Comparison of ENCODE assay signal across 12 cellular contexts in genomic region chr3:32276279-32276841, GRCh38. TPM values are rescaled to one million over a fixed set of nuclear protein-coding genes. Genes with fewer than 3 reads are reported as not detected.
A peak's percentile ranks its signal among the peaks of the same experiment; 100 is the strongest.
DNase-seq lines count a peak whose midpoint lies in the region; ATAC-seq and TF ChIP-seq lines count a peak whose summit lies in the region.
"Had no signal": no experiment of that assay in that cellular context is flagged by ENCODE, and none has a peak within 500 bp of the region (broad histone marks: within the 10 kb centered on the region; RNA-seq: fewer than 3 reads in every experiment).

No MANE protein-coding gene starts in this region.

- H3K4me3 Mint-ChIP-seq in activated naive CD4-positive, alpha-beta T cell treated with anti-CD3 and anti-CD28 coated beads, Interleukin-2, amount 50 U/mL, for 24 hours = no peak overlapping the region

- peaks cover 4% of the 10 kb centered on the region for H3K36me3 Mint-ChIP-seq in activated naive CD4-positive, alpha-beta T cell treated with anti-CD3 and anti-CD28 coated beads, Interleukin-2, amount 50 U/mL, for 24 hours

- intact Hi-C loops in thyroid gland (cut with DNase I) = no loop called here

- no peaks in the 10 kb centered on the region for H3K9me3 ChIP-seq in thyroid gland
- H3K9me3 ChIP-seq: thoracic aorta had no signal

- no peak for TF ChIP-seq POLR2A in thyroid gland (IDR thresholded peaks at IDR 0.05)

- H3K27ac Mint-ChIP-seq in activated naive CD4-positive, alpha-beta T cell treated with anti-CD3 and anti-CD28 coated beads, Interleukin-2, amount 50 U/mL, for 24 hours = peak overlapping the region; percentile 10

- DNase-seq in activated naive CD4-positive, alpha-beta T cell treated with anti-CD3 and anti-CD28 coated beads, Interleukin-2, amount 50 U/mL, for 16 hours = no peak
- peak; percentile 73 for DNase-seq in amniotic epithelial cell (ENCODE audit: low read depth)
- DNase-seq in iris pigment epithelial cell (ENCODE audit: low read depth) = peak; percentile 81
- peak; percentile 59 to 65 for DNase-seq in thyroid gland
- no peak for DNase-seq in HUDEP-2 (lab: John Stamatoyannopoulos, UW; ENCODE audit: unreplicated experiment in 76 of 76)
- no peak for DNase-seq in ecto neural progenitor cell (ENCODE audit: low spot score)
- DNase-seq: NCI-H1436 treated with DMSO at 0.1 percent for 48 hours, posterior cingulate gyrus had no signal

- peaks cover 33 to 34% of the 10 kb centered on the region in 2 donors for H3K4me1 ChIP-seq in thyroid gland

- 41 to 51% methylated on average over 4 of the region's 4 CpGs for WGBS in thyroid gland, 2 donors

- no peak overlapping the region for H3K4me3 ChIP-seq in thyroid gland (replicated peaks in 1 of 3)
- H3K4me3 ChIP-seq: thoracic aorta had no signal

- H3K9me3 Mint-ChIP-seq in activated naive CD4-positive, alpha-beta T cell treated with anti-CD3 and anti-CD28 coated beads, Interleukin-2, amount 50 U/mL, for 24 hours = no peaks in the 10 kb centered on the region

- TF ChIP-seq CTCF in thyroid gland (IDR thresholded peaks at IDR 0.05) = no peak

- H3K27ac ChIP-seq in thyroid gland = peak overlapping the region; percentile 41 to 91 (median 72)
- H3K27ac ChIP-seq: thoracic aorta had no signal

- ATAC-seq in HG03097 (IDR thresholded peaks at IDR 0.05; ENCODE audit: low FRiP score, unreplicated experiment) = no peak

- H3K27me3 Mint-ChIP-seq in activated naive CD4-positive, alpha-beta T cell treated with anti-CD3 and anti-CD28 coated beads, Interleukin-2, amount 50 U/mL, for 24 hours = no peaks in the 10 kb centered on the region

- no peaks in the 10 kb centered on the region for H3K27me3 ChIP-seq in thyroid gland

- H3K4me1 Mint-ChIP-seq in activated naive CD4-positive, alpha-beta T cell treated with anti-CD3 and anti-CD28 coated beads, Interleukin-2, amount 50 U/mL, for 24 hours = peaks cover 48% of the 10 kb centered on the region

- H3K36me3 ChIP-seq in thyroid gland = no peaks in the 10 kb centered on the region
- H3K36me3 ChIP-seq: thoracic aorta had no signal

RNA-seq across cellular contexts. Expression of gene CMTM8, which starts 37.9 kb away (rescaled TPM):
- total RNA-seq in thyroid gland = 10 to 100 TPM in 2 of 4 donors, 1 to 10 TPM in 2; 6.6 to 17.3 (median 11.0) TPM
- total RNA-seq: RPMI7951 had no signal

Comparison
In these comparisons a context has a peak if more than half of its experiments do, and no peak if none do; other contexts are left out.
1. DNase-seq: peak in amniotic epithelial cell (single experiment), iris pigment epithelial cell (single experiment) and thyroid gland (2 of 2); none in activated naive CD4-positive, alpha-beta T cell treated with anti-CD3 and anti-CD28 coated beads, Interleukin-2, amount 50 U/mL, for 16 hours (single experiment), HUDEP-2 (0 of 76) and ecto neural progenitor cell (single experiment).